Comparison of ENCODE assay signal across 8 cellular contexts in genomic region chr7:10973061-10973941, GRCh38. TPM values are rescaled to one million over a fixed set of nuclear protein-coding genes. Genes with fewer than 3 reads are reported as not detected.
DNase-seq lines count a peak whose midpoint lies in the region; ATAC-seq lines count a peak whose summit lies in the region.

A gene with protein sequence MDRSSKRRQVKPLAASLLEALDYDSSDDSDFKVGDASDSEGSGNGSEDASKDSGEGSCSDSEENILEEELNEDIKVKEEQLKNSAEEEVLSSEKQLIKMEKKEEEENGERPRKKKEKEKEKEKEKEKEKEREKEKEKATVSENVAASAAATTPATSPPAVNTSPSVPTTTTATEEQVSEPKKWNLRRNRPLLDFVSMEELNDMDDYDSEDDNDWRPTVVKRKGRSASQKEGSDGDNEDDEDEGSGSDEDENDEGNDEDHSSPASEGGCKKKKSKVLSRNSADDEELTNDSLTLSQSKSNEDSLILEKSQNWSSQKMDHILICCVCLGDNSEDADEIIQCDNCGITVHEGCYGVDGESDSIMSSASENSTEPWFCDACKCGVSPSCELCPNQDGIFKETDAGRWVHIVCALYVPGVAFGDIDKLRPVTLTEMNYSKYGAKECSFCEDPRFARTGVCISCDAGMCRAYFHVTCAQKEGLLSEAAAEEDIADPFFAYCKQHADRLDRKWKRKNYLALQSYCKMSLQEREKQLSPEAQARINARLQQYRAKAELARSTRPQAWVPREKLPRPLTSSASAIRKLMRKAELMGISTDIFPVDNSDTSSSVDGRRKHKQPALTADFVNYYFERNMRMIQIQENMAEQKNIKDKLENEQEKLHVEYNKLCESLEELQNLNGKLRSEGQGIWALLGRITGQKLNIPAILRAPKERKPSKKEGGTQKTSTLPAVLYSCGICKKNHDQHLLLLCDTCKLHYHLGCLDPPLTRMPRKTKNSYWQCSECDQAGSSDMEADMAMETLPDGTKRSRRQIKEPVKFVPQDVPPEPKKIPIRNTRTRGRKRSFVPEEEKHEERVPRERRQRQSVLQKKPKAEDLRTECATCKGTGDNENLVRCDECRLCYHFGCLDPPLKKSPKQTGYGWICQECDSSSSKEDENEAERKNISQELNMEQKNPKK (plus strand): TSS chr7:10973872. CDS start chr7:10974324, 452 bp downstream.

- peak; percentile 91 for ATAC-seq in GM19372 (IDR thresholded peaks at IDR 0.05; ENCODE audit: low read depth, unreplicated experiment)
- peak; percentile 94 for ATAC-seq in HG03558 (IDR thresholded peaks at IDR 0.05; ENCODE audit: extremely low read depth, unreplicated experiment)
- ATAC-seq in left lobe of liver: peak; percentile 96

- DNase-seq in C1 segment of cervical spinal cord (lab: John Stamatoyannopoulos, UW) (peak; percentile 66 to 96 (median 94)), NCI-H748 treated with DMSO at 0.1 percent for 48 hours (lab: John Stamatoyannopoulos, UW) (peak; percentile 97), dedifferentiated amniotic fluid mesenchymal stem cell (ENCODE audit: extremely low spot score) (peak; percentile 98), left lobe of liver (ENCODE audit: low spot score) (peak; percentile 98)
- DNase-seq in activated CD4-positive, alpha-beta T cell treated with anti-CD3 and anti-CD28 coated beads, Interleukin-2, amount 50 U/mL, for 24 hours (ENCODE audit: low read depth in 1 of 2, low spot score in 1 of 2): peak; percentile 91 to 94
- DNase-seq in stimulated activated CD4-positive, alpha-beta T cell treated with anti-CD3 and anti-CD28 coated beads, Interleukin-2, amount 100 ng/mL, for 4 hours (ENCODE audit: low read depth): peak; percentile 95

RNA-seq across cellular contexts. Expression of the gene that starts here (rescaled TPM):
- total RNA-seq in left lobe of liver: 14.7 TPM

Comparison
In these comparisons a context has a peak if more than half of its experiments do, and no peak if none do; other contexts are left out.
1. Peak in every context shown above with its lines: DNase-seq and ATAC-seq.